8 cellular contexts compared by ENCODE assay signal in the genomic region with DNA sequence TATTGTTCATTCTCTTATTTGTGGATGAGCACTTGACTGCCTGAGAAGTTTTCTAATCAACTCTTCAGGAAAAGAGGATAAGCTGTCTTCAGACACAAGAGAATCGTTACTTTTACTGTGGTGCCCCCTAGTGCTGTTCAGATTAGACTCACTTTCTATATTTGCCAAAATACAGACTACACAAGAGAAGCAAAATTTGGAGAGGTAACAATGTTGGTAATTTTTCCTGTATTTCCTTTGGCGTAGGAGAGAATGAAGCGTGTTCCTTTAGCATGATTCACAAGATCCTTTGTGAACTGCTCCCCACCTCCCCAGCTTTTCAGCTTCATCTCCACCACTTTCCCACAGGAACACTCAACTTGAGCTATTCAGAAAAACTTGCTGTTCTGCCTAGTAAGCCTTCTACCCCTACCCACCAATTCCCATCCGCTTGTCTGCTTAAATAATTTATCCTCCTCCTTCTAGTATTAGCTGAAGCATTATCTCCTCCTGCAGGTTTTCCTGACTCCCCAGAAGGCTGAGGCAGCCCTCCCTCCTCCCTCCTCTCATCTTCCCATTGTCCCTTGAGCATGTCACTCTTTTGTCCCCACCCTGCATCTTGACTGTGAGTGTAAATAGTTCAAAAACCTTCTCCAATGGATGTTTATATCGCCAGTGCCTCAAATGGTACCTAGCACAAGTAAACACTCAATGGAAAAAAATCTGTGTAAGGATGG. TPM values are rescaled to one million over a fixed set of nuclear protein-coding genes. Genes with fewer than 3 reads are reported as not detected.
DNase-seq lines count a peak whose midpoint lies in the region; ATAC-seq, FAIRE-seq and TF ChIP-seq lines count a peak whose summit lies in the region.

No MANE protein-coding gene starts in this region.

- no peak overlapping the region for H3K9ac ChIP-seq in mammary epithelial cell (ENCODE audit: insufficient read depth, low read length)

- H3K4me1 ChIP-seq in mammary epithelial cell (ENCODE audit: insufficient read depth, low read length) (peaks cover 12% of the 10 kb centered on the region), left lung (peaks cover 0 to 22% of the 10 kb centered on the region in 2 donors)

- no peak overlapping the region for H3K27ac ChIP-seq in mammary epithelial cell (ENCODE audit: insufficient read depth, low read depth, low read length)
- H3K27ac ChIP-seq in left lung: no peak overlapping the region

- CTCF ChIA-PET in GM10248 (lab: Yijun Ruan, JAX): interaction anchor here (0.8 to 5.8 kb wide), 36 partner anchors 9 to 490 kb away, joined by 3 to 146 read pairs (median 4); no protein-coding TSS in a partner anchor
- CTCF ChIA-PET in mammary epithelial cell (lab: Charles Lee; ENCODE audit: low non-redundant PET): interaction anchor here (0.6 to 0.9 kb wide), 2 partner anchors 376 to 457 kb away, joined by 4 to 7 read pairs; no protein-coding TSS in a partner anchor

- POLR2A ChIA-PET in GM10248 (lab: Yijun Ruan, JAX): no interaction called here

- H3K9me3 ChIP-seq in mammary epithelial cell (replicated peaks; ENCODE audit: insufficient read depth, low read length) (no peaks in the 10 kb centered on the region), left lung (no peaks in the 10 kb centered on the region)

- H3K36me3 ChIP-seq in mammary epithelial cell (ENCODE audit: insufficient read depth, low read length) (no peaks in the 10 kb centered on the region), left lung (no peaks in the 10 kb centered on the region)

- no TSS peak for BruUV-seq in mammary epithelial cell (replicated peaks; lab: Mats Ljungman, UMichigan)

- ATAC-seq in left lung (peak; percentile 90), GM21390 (IDR thresholded peaks at IDR 0.05; ENCODE audit: unreplicated experiment) (no peak)

- whole genome bisulfite sequencing in mammary epithelial cell (ENCODE audit: low coverage, missing lambda C conversion rate): 11% methylated on average over 5 of the region's 5 CpGs

- dilution Hi-C loops in mammary epithelial cell (cut with HindIII; ENCODE audit: low sequenced_read_pairs): no loop called here

- no peak overlapping the region for H3K4me2 ChIP-seq in mammary epithelial cell (ENCODE audit: insufficient read depth, low read depth, low read length)

- H3K79me2 ChIP-seq in mammary epithelial cell (ENCODE audit: insufficient read depth, low read length): no peaks in the 10 kb centered on the region

- DNase-seq in ACHN (peak; percentile 73), GM10248 (ENCODE audit: extremely low spot score) (no peak), NCI-H748 (lab: John Stamatoyannopoulos, UW; ENCODE audit: unreplicated experiment) (peak; percentile 0), mammary epithelial cell (peak; percentile 66), left lung (no peak), urothelium cell line (ENCODE audit: low spot score) (peak; percentile 39), NCI-H146 (lab: John Stamatoyannopoulos, UW) (no peak)

- H2AFZ ChIP-seq in mammary epithelial cell (ENCODE audit: low read depth, low read length): no peak overlapping the region

- no peak for FAIRE-seq in urothelium cell line (lab: Jason Lieb, UNC)

- intact Hi-C loops in mammary epithelial cell (cut with micrococcal nuclease) (loop anchor here (1.0 to 10.0 kb wide), 4 partner anchors 198 to 457 kb away; no protein-coding TSS in a partner anchor), left lung (cut with DNase I) (loop anchor here (5.0 to 10.0 kb wide), 2 partner anchors 375 to 378 kb away; no protein-coding TSS in a partner anchor)

- in situ Hi-C loops in ACHN (cut with HindIII; ENCODE audit: low pct_ligation_motif_present, low pct_unique_long_range_greater_than_20kb, low sequenced_read_pairs): loop anchor here (25.0 kb wide), 1 partner anchor 440 kb away; no protein-coding TSS in a partner anchor
- in situ Hi-C loops in mammary epithelial cell (cut with MboI; ENCODE audit: low sequenced_read_pairs in 2 of 2): loop anchor here in 1 of 2 donors (10.0 kb wide), 1 partner anchor 458 kb away; no protein-coding TSS in a partner anchor

- no peak overlapping the region for H3K4me3 ChIP-seq in mammary epithelial cell (replicated peaks in 1 of 3; ENCODE audit: insufficient read depth in 1 of 3, low read depth in 2 of 3, low read length in 3 of 3)
- no peak overlapping the region for H3K4me3 ChIP-seq in left lung

- H3K27me3 ChIP-seq in mammary epithelial cell (ENCODE audit: insufficient read depth, low read length) (no peaks in the 10 kb centered on the region), left lung (no peaks in the 10 kb centered on the region)

- H4K20me1 ChIP-seq in mammary epithelial cell (ENCODE audit: insufficient read depth, low read length): no peaks in the 10 kb centered on the region

- TF ChIP-seq CTCF in GM10248 (IDR thresholded peaks at IDR 0.05; ENCODE audit: control extremely low read depth, extremely low read depth, low read depth, missing control alignments) (peak; percentile 55), mammary epithelial cell (conservative IDR thresholded peaks at IDR 0.05 in 1 of 2, IDR thresholded peaks at IDR 0.05 in 1 of 2; ENCODE audit: extremely low read depth in 1 of 2, insufficient read depth in 1 of 2, low read depth in 1 of 2, low read length in 2 of 2) (peak; percentile 58 to 70), left lung (IDR thresholded peaks at IDR 0.05) (peak; percentile 52 to 60)

RNA-seq across cellular contexts. Expression of gene TNFSF4, which starts 4.5 kb away (rescaled TPM):
- total RNA-seq in mammary epithelial cell: under 1 TPM; 0.17 to 0.85 TPM
- 0.06 TPM for polyA plus RNA-seq in mammary epithelial cell
- not detected for polyA minus RNA-seq in mammary epithelial cell
- 1 to 10 TPM in 1 of 2 donors, under 1 TPM in 1; 0.73 to 1.3 TPM for total RNA-seq in left lung

Comparison
In these comparisons a context has a peak if more than half of its experiments do, and no peak if none do; other contexts are left out.
1. DNase-seq: peak in ACHN (single experiment), NCI-H748 (single experiment), mammary epithelial cell (single experiment) and urothelium cell line (single experiment); none in GM10248 (single experiment), left lung (0 of 2) and NCI-H146 (single experiment).
2. Peak in every context shown above with its lines, with median percentiles within 50 percentile points of each other: CTCF ChIP-seq.